In the genomic region with DNA sequence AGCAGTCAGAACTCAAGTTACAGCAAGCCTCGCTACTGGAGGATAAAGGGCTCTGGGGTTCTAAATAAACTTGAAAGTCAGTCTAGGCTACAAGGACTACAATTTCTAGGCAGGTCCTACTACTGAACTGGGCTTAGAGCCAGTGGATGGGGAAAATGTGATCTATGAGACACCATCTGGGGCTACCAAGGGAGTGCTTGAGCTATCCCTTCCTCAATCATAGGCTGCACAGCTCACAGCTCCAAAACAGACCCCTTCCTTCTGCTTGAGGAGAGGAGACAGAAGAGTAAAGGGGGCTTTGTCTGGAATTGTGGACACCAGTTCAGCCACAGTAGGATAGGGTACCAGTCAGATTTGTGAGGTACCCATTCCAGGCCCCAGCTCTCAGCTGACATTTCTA, we compare ENCODE assay signal across 24 cellular contexts.
"Had no signal": no experiment of that assay in that cellular context is flagged by ENCODE, and none has a peak within 500 bp of the region (broad histone marks: within the 10 kb centered on the region; RNA-seq: fewer than 3 reads in every experiment).

No MANE protein-coding gene starts in this region.

- H3K36me3 ChIP-seq: gastrocnemius medialis, left ventricle myocardium inferior, lower lobe of right lung, ovary, right atrium auricular region, sigmoid colon, tibial nerve had no signal

- H3K9me3 ChIP-seq: gastrocnemius medialis, lower lobe of right lung, ovary, right atrium auricular region, sigmoid colon, testis, tibial nerve had no signal

- H3K27me3 Mint-ChIP-seq: naive B cell; stimulated activated naive CD8-positive, alpha-beta T cell treated with anti-CD3 and anti-CD28 coated beads, Interleukin-15, Interleukin-2, amounts not matched to agents 100 ng/mL and 50 ng/mL, for 24 hours had no signal

- H3K4me1 ChIP-seq: gastrocnemius medialis, left ventricle myocardium inferior, lower lobe of right lung, right atrium auricular region, sigmoid colon, testis, tibial nerve had no signal

- H3K27me3 ChIP-seq: gastrocnemius medialis, hepatocyte, ovary, right atrium auricular region, sigmoid colon, testis, tibial nerve had no signal

- H3K4me1 Mint-ChIP-seq: endodermal cell, naive B cell had no signal

- H2AFZ ChIP-seq: hepatocyte had no signal

- DNase-seq: central memory CD4-positive, alpha-beta T cell; effector CD4-positive, alpha-beta T cell; endodermal cell; erythroblast; gastrocnemius medialis; glutamatergic neuron; kidney; left cardiac atrium; left ventricle myocardium inferior; lower lobe of right lung; mesenchymal stem cell; naive B cell; ovary; sigmoid colon; stimulated activated CD4-positive, alpha-beta T cell treated with anti-CD3 and anti-CD28 coated beads, Interleukin-2, amount 100 ng/mL, for 24 hours; stimulated activated CD4-positive, alpha-beta T cell treated with anti-CD3 and anti-CD28 coated beads, Interleukin-4, amount 100 ng/mL, for 4 hours; testis had no signal

- H3K4me2 ChIP-seq: hepatocyte had no signal

- H3K79me2 ChIP-seq: hepatocyte had no signal

- H3K4me3 Mint-ChIP-seq: endodermal cell; naive B cell; stimulated activated naive CD8-positive, alpha-beta T cell treated with anti-CD3 and anti-CD28 coated beads, Interleukin-15, Interleukin-2, amounts not matched to agents 100 ng/mL and 50 ng/mL, for 24 hours had no signal

- ATAC-seq: gastrocnemius medialis, left cardiac atrium, lower lobe of right lung had no signal

- H3K27ac Mint-ChIP-seq: endodermal cell; naive B cell; stimulated activated naive CD8-positive, alpha-beta T cell treated with anti-CD3 and anti-CD28 coated beads, Interleukin-15, Interleukin-2, amounts not matched to agents 100 ng/mL and 50 ng/mL, for 24 hours had no signal

- H3K4me3 ChIP-seq: coronary artery, gastrocnemius medialis, hepatocyte, left ventricle myocardium inferior, lower lobe of right lung, ovary, right atrium auricular region, sigmoid colon, skin epidermis, testis, tibial nerve had no signal

- FAIRE-seq: endothelial cell of umbilical vein, kidney had no signal

- H3K27ac ChIP-seq: coronary artery, gastrocnemius medialis, hepatocyte, left ventricle myocardium inferior, lower lobe of right lung, ovary, right atrium auricular region, sigmoid colon, skin epidermis, testis, tibial nerve had no signal
